In the genomic region with DNA sequence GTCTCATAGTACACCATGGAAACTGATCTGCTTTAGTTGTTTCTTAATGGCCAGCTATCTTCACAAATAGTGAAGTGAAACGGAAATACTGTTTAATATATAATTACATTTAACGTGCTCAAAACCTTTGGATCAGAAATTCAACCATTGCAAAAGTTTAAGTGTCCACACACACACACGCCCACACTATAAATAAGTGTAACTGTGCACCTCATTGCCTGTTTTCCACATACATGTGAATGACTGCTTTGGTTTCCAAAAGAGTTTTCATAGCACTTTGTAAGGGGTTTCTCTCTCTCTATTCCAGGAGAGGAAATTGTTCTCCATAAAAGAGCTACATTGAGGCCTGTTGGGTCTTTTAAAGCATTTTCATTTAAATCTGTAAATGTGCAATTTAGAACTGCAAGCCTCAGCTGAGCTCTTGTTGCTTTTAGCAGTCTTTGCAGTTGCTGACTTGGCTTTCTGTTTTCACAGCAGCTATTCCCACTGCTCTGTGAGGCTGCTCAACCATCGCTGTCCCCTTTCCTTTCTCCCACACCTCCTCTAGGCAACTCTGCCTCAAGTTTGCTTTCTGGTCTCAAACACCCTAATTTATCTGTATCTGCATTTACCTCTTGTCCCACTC, we compare ENCODE assay signal across 20 cellular contexts.
A peak's percentile ranks its signal among the peaks of the same experiment; 100 is the strongest.
DNase-seq lines count a peak whose midpoint lies in the region; ATAC-seq and TF ChIP-seq lines count a peak whose summit lies in the region.
"Had no signal": no experiment of that assay in that cellular context is flagged by ENCODE, and none has a peak within 500 bp of the region (broad histone marks: within the 10 kb centered on the region; RNA-seq: fewer than 3 reads in every experiment).

No MANE protein-coding gene starts in this region.

- H3K4me1 ChIP-seq in GM23338 (ENCODE audit: insufficient read depth) (peaks cover 28% of the 10 kb centered on the region), right atrium auricular region (peaks cover 0 to 36% of the 10 kb centered on the region in 2 donors), gastrocnemius medialis (peaks cover 34 to 37% of the 10 kb centered on the region in 2 donors)

- H3K36me3 ChIP-seq in GM23338 (ENCODE audit: insufficient read depth) = no peaks in the 10 kb centered on the region
- no peaks in the 10 kb centered on the region for H3K36me3 ChIP-seq in right atrium auricular region
- H3K36me3 ChIP-seq in gastrocnemius medialis = no peaks in the 10 kb centered on the region

- no peaks in the 10 kb centered on the region for H3K9me2 ChIP-seq in GM23338 (ENCODE audit: insufficient read depth)

- H3K36me3 Mint-ChIP-seq in GM23338 (ENCODE audit: low read depth) (no peaks in the 10 kb centered on the region), chondrocyte (ENCODE audit: low read depth) (no peaks in the 10 kb centered on the region)
- H3K36me3 Mint-ChIP-seq: IgD-negative memory B cell had no signal

- no peaks in the 10 kb centered on the region; the same call in 1 of the 2 replicates for H4K20me1 ChIP-seq in GM23338 (replicated peaks; ENCODE audit: insufficient read depth)

- H3K4me1 Mint-ChIP-seq in GM23338 (peaks cover 26% of the 10 kb centered on the region), chondrocyte (ENCODE audit: low read depth) (peaks cover 5% of the 10 kb centered on the region)

- ATAC-seq in GM23338 (peak; percentile 78), gastrocnemius medialis (peak in 1 of 2 donors; percentile 61)

- H3K27ac Mint-ChIP-seq in GM23338 (peak overlapping the region; percentile 11), chondrocyte (ENCODE audit: unreplicated experiment) (peak overlapping the region; percentile 80)
- H3K27ac Mint-ChIP-seq: IgD-negative memory B cell; mesothelial cell of epicardium; T-helper 2 cell treated with Interferon-gamma antibody and Interleukin-4, amounts not matched to agents 5 μg/mL and 100 μg/mL, for 36 hours had no signal

- no peaks in the 10 kb centered on the region for H3K9me3 ChIP-seq in right atrium auricular region
- H3K9me3 ChIP-seq in gastrocnemius medialis = no peaks in the 10 kb centered on the region
- H3K9me3 ChIP-seq: sigmoid colon had no signal

- H3F3A ChIP-seq in GM23338 (replicated peaks; ENCODE audit: low read depth) = no peaks in the 10 kb centered on the region

- peaks cover 15% of the 10 kb centered on the region for H3K79me2 ChIP-seq in GM23338 (replicated peaks; ENCODE audit: insufficient read depth)

- H3K27me3 Mint-ChIP-seq in GM23338 (ENCODE audit: insufficient read depth, low read depth, poor library complexity) (peaks cover 5% of the 10 kb centered on the region), chondrocyte (ENCODE audit: low read depth) (no peaks in the 10 kb centered on the region)
- H3K27me3 Mint-ChIP-seq: IgD-negative memory B cell had no signal

- H3K27ac ChIP-seq in GM23338 (ENCODE audit: low read depth) = peak overlapping the region; percentile 39
- H3K27ac ChIP-seq in right atrium auricular region = peak overlapping the region; percentile 26 to 31
- peak overlapping the region; percentile 58 to 71 (median 65) for H3K27ac ChIP-seq in gastrocnemius medialis
- H3K27ac ChIP-seq: coronary artery, epithelial cell of prostate, sigmoid colon had no signal

- intact Hi-C loops in gastrocnemius medialis (cut with DNase I; ENCODE audit: low total_unique reads) = no loop called here

- H3K4me3 Mint-ChIP-seq in GM23338 = no peak overlapping the region; the same call in 2 of the 3 replicates
- H3K4me3 Mint-ChIP-seq in chondrocyte (ENCODE audit: unreplicated experiment) = no peak overlapping the region
- H3K4me3 Mint-ChIP-seq: IgD-negative memory B cell; mesothelial cell of epicardium; T-helper 2 cell treated with Interferon-gamma antibody and Interleukin-4, amounts not matched to agents 5 μg/mL and 100 μg/mL, for 36 hours had no signal

- H3K4me2 ChIP-seq in GM23338 = peak overlapping the region; percentile 27

- H2AFZ ChIP-seq in GM23338 = no peak overlapping the region

- no peaks in the 10 kb centered on the region for H3K9me3 Mint-ChIP-seq in GM23338
- no peaks in the 10 kb centered on the region for H3K9me3 Mint-ChIP-seq in chondrocyte (ENCODE audit: low read depth)
- H3K9me3 Mint-ChIP-seq: IgD-negative memory B cell; mesothelial cell of epicardium; T-helper 2 cell treated with Interferon-gamma antibody and Interleukin-4, amounts not matched to agents 5 μg/mL and 100 μg/mL, for 36 hours had no signal

- H3K4me3 ChIP-seq in GM23338 = 0 out of 2 replicates have a peak overlapping the region, but pooled peaks have one; percentile 20
- H3K4me3 ChIP-seq in right atrium auricular region = peak overlapping the region in 1 of 2 donors; percentile 19
- peak overlapping the region in 1 of 4 donors; percentile 1 for H3K4me3 ChIP-seq in gastrocnemius medialis
- H3K4me3 ChIP-seq: coronary artery, sigmoid colon had no signal

- in situ Hi-C loops in gastrocnemius medialis (cut with MboI; ENCODE audit: low sequenced_read_pairs in 4 of 4) = loop anchor here in 1 of 4 donors (25.0 kb wide), 1 partner anchor 485 kb away; the partner anchor contains the start of gene PPID

- H3K27me3 ChIP-seq in GM23338 (ENCODE audit: insufficient read depth) (no peaks in the 10 kb centered on the region), right atrium auricular region (no peaks in the 10 kb centered on the region), gastrocnemius medialis (no peaks in the 10 kb centered on the region)
- H3K27me3 ChIP-seq: sigmoid colon had no signal

- DNase-seq in GM23338 (ENCODE audit: low spot score) (no peak), chondrocyte (ENCODE audit: low spot score) (no peak), right atrium auricular region (ENCODE audit: low spot score) (no peak), gastrocnemius medialis (no peak), SKM-1 (lab: John Stamatoyannopoulos, UW; ENCODE audit: unreplicated experiment) (no peak), NCI-H2227 treated with DMSO at 0.1 percent for 48 hours (lab: John Stamatoyannopoulos, UW) (no peak), A172 (ENCODE audit: low spot score) (no peak)
- DNase-seq: activated CD4-positive, alpha-beta T cell treated with anti-CD3 and anti-CD28 coated beads for 1 hour; activated CD8-positive, alpha-beta memory T cell treated with anti-CD3 and anti-CD28 coated beads, Interleukin-2, amount 50 U/mL, for 4 hours; activated gamma-delta T cell; MV-4-11; NCI-H526 treated with DMSO at 0.1 percent for 48 hours; SIG-M5; sigmoid colon; stimulated activated CD4-positive, alpha-beta T cell treated with anti-CD3 and anti-CD28 coated beads, Interleukin-2, amount 100 ng/mL, for 24 hours had no signal

- TF ChIP-seq CTCF in GM23338 (conservative IDR thresholded peaks at IDR 0.05; ENCODE audit: low read depth in 2 of 2) (no peak), chondrocyte (IDR thresholded peaks at IDR 0.05) (no peak), right atrium auricular region (IDR thresholded peaks at IDR 0.05) (no peak), gastrocnemius medialis (IDR thresholded peaks at IDR 0.05 in 4 of 5, conservative IDR thresholded peaks at IDR 0.05 in 1 of 5) (no peak)

- TF ChIP-seq POLR2A in gastrocnemius medialis (IDR thresholded peaks at IDR 0.05) = no peak

TF ChIP-seq in GM23338, 12 proteins besides CTCF, POLR2A, EP300 and RAD21 (continues in another document):
- TF ChIP-seq JUNB (IDR thresholded peaks at IDR 0.05; ENCODE audit: unreplicated experiment) (no peak), EZH2 (IDR thresholded peaks at IDR 0.05; ENCODE audit: low read depth, unreplicated experiment) (no peak), CREB1 (CRISPR knock-in tag; IDR thresholded peaks at IDR 0.05; ENCODE audit: low read depth) (no peak)
